ENCODE assay signal across 12 cellular contexts in genomic region chr11:27392715-27393114, GRCh38. TPM values are rescaled to one million over a fixed set of nuclear protein-coding genes. Genes with fewer than 3 reads are reported as not detected.
DNase-seq lines count a peak whose midpoint lies in the region; ATAC-seq and TF ChIP-seq lines count a peak whose summit lies in the region.
"Had no signal": no experiment of that assay in that cellular context is flagged by ENCODE, and none has a peak within 500 bp of the region (broad histone marks: within the 10 kb centered on the region; RNA-seq: fewer than 3 reads in every experiment).

No MANE protein-coding gene starts in this region.

- TF ChIP-seq CTCF in epithelial cell of esophagus (IDR thresholded peaks at IDR 0.05; ENCODE audit: insufficient read depth, low read depth, low read length, missing control alignments) (no peak), mucosa of descending colon (IDR thresholded peaks at IDR 0.05) (no peak)

- H3K27me3 Mint-ChIP-seq in activated naive CD8-positive, alpha-beta T cell treated with anti-CD3 and anti-CD28 coated beads, Interleukin-2, amount 50 U/mL, for 24 hours, result no peaks in the 10 kb centered on the region

- H3K36me3 Mint-ChIP-seq in activated naive CD8-positive, alpha-beta T cell treated with anti-CD3 and anti-CD28 coated beads, Interleukin-2, amount 50 U/mL, for 24 hours (ENCODE audit: low read depth), result no peaks in the 10 kb centered on the region
- H3K36me3 Mint-ChIP-seq: CD4-positive, CD25-positive, alpha-beta regulatory T cell had no signal

- peaks cover 52% of the 10 kb centered on the region for H3K4me1 ChIP-seq in mucosa of descending colon (ENCODE audit: low read depth)

- ATAC-seq in mucosa of descending colon (peak; percentile 25), GM21423 (IDR thresholded peaks at IDR 0.05; ENCODE audit: unreplicated experiment) (no peak)
- no peak for ATAC-seq in activated naive CD8-positive, alpha-beta T cell treated with anti-CD3 and anti-CD28 coated beads, Interleukin-2, amount 50 U/mL, for 24 hours

- peaks cover 4% of the 10 kb centered on the region for H3K4me1 Mint-ChIP-seq in activated naive CD8-positive, alpha-beta T cell treated with anti-CD3 and anti-CD28 coated beads, Interleukin-2, amount 50 U/mL, for 24 hours

- intact Hi-C loops in mucosa of descending colon (cut with DNase I, micrococcal nuclease), result no loop called here

- no peaks in the 10 kb centered on the region for H3K9me3 Mint-ChIP-seq in activated naive CD8-positive, alpha-beta T cell treated with anti-CD3 and anti-CD28 coated beads, Interleukin-2, amount 50 U/mL, for 24 hours
- H3K9me3 Mint-ChIP-seq: CD4-positive, CD25-positive, alpha-beta regulatory T cell had no signal

- H3K36me3 ChIP-seq in mucosa of descending colon (ENCODE audit: low read depth), result no peaks in the 10 kb centered on the region

- H3K27ac Mint-ChIP-seq in activated naive CD8-positive, alpha-beta T cell treated with anti-CD3 and anti-CD28 coated beads, Interleukin-2, amount 50 U/mL, for 24 hours, result no peak overlapping the region
- H3K27ac Mint-ChIP-seq: CD4-positive, CD25-positive, alpha-beta regulatory T cell had no signal

- no peak overlapping the region for H3K4me3 Mint-ChIP-seq in activated naive CD8-positive, alpha-beta T cell treated with anti-CD3 and anti-CD28 coated beads, Interleukin-2, amount 50 U/mL, for 24 hours
- H3K4me3 Mint-ChIP-seq: CD4-positive, CD25-positive, alpha-beta regulatory T cell had no signal

- H3K4me3 ChIP-seq in epithelial cell of esophagus (ENCODE audit: low read length), result no peak overlapping the region
- H3K4me3 ChIP-seq in mucosa of descending colon, result no peak overlapping the region

- peak; percentile 10 for DNase-seq in AG08396 (ENCODE audit: low spot score)
- peak; percentile 87 for DNase-seq in M059J (ENCODE audit: low read depth)
- peak; percentile 62 for DNase-seq in epithelial cell of esophagus (ENCODE audit: low read depth)
- DNase-seq in mucosa of descending colon, result no peak
- no peak for DNase-seq in MV-4-11 (lab: John Stamatoyannopoulos, UW)
- no peak for DNase-seq in SIG-M5 treated with dmso at 0.1 percent for 504 hours (lab: John Stamatoyannopoulos, UW; ENCODE audit: unreplicated experiment)
- no peak for DNase-seq in activated naive CD8-positive, alpha-beta T cell treated with anti-CD3 and anti-CD28 coated beads, Interleukin-2, amount 50 U/mL, for 24 hours
- DNase-seq: amygdala; CD4-positive, CD25-positive, alpha-beta regulatory T cell; NCI-H2081; stimulated activated CD4-positive, alpha-beta T cell treated with anti-CD3 and anti-CD28 coated beads, Interleukin-4, amount 100 ng/mL, for 1 hour had no signal

- H3K9me3 ChIP-seq in mucosa of descending colon, result no peaks in the 10 kb centered on the region

RNA-seq across cellular contexts. Expression of gene CCDC34, which starts 29.7 kb away (rescaled TPM):
- 15.3 and 23.5 TPM in 2 replicates for total RNA-seq in M059J (2014; rRNA removed; shearing (Covaris generic))
- total RNA-seq in mucosa of descending colon, result 10 to 100 TPM in 2 of 3 donors, 1 to 10 TPM in 1; 7.2 to 11.2 (median 10.1) TPM

Comparison
In these comparisons a context has a peak if more than half of its experiments do, and no peak if none do; other contexts are left out.
1. DNase-seq: peak in AG08396 (single experiment), M059J (single experiment) and epithelial cell of esophagus (single experiment); none in mucosa of descending colon (0 of 3), MV-4-11 (single experiment), SIG-M5 treated with dmso at 0.1 percent for 504 hours (single experiment) and activated naive CD8-positive, alpha-beta T cell treated with anti-CD3 and anti-CD28 coated beads, Interleukin-2, amount 50 U/mL, for 24 hours (single experiment).